Comparison of ENCODE assay signal across 8 cellular contexts in genomic region chr4:139899346-139899745, GRCh38.
"Had no signal": no experiment of that assay in that cellular context is flagged by ENCODE, and none has a peak within 500 bp of the region (broad histone marks: within the 10 kb centered on the region; RNA-seq: fewer than 3 reads in every experiment).

No MANE protein-coding gene starts in this region.

- ATAC-seq: HCT116 had no signal

- H3K27ac Mint-ChIP-seq: HFFc6 had no signal

- H3K4me3 ChIP-seq: GM23248, HAP-1 had no signal

- H3K4me3 Mint-ChIP-seq: HFFc6 had no signal

- DNase-seq: GM23248, GOT3, H7, HFFc6, IMR-90 had no signal

- H3K9me3 ChIP-seq: HAP-1 had no signal

- H3K36me3 ChIP-seq: HAP-1 had no signal

- H3K9ac ChIP-seq: GM23248 had no signal

- H2AFZ ChIP-seq: GM23248 had no signal

- H3K27ac ChIP-seq: GM23248, HL-60 had no signal

- H3K9me3 Mint-ChIP-seq: HFFc6 had no signal
